ENCODE assay signal across 8 cellular contexts in genomic region chr1:19113362-19114092, GRCh38.
DNase-seq lines count a peak whose midpoint lies in the region; ATAC-seq and TF ChIP-seq lines count a peak whose summit lies in the region.

No MANE protein-coding gene starts in this region.

- H3K27me3 Mint-ChIP-seq in Caco-2 (ENCODE audit: insufficient read depth, unreplicated experiment) (no peaks in the 10 kb centered on the region), nephron progenitor cell (ENCODE audit: low read depth, poor library complexity) (no peaks in the 10 kb centered on the region)
- no peaks in the 10 kb centered on the region for H3K27me3 Mint-ChIP-seq in central memory CD8-positive, alpha-beta T cell

- peak; percentile 54 for ATAC-seq in central memory CD8-positive, alpha-beta T cell (replicated peaks; ENCODE audit: extremely low read depth, poor library complexity, severe bottlenecking)

- no peak overlapping the region for H2BK120ac ChIP-seq in neuronal stem cell (ENCODE audit: low read depth, low read length)

- no peak overlapping the region for H2BK12ac ChIP-seq in neuronal stem cell (ENCODE audit: low read length)

- H3K36me3 Mint-ChIP-seq in Caco-2 (ENCODE audit: insufficient read depth, unreplicated experiment) (peaks cover 85% of the 10 kb centered on the region), nephron progenitor cell (ENCODE audit: low read depth) (peaks cover 67% of the 10 kb centered on the region)
- peaks cover 71% of the 10 kb centered on the region for H3K36me3 Mint-ChIP-seq in central memory CD8-positive, alpha-beta T cell (ENCODE audit: insufficient read depth)

- H3K9ac ChIP-seq in neuronal stem cell (ENCODE audit: low read depth, low read length, poor library complexity) = no peak overlapping the region

- no peak overlapping the region for H3K23ac ChIP-seq in neuronal stem cell (ENCODE audit: low read depth, low read length, poor library complexity)

- no peaks in the 10 kb centered on the region for H3K79me1 ChIP-seq in neuronal stem cell (ENCODE audit: low read depth, low read length)

- intact Hi-C loops in Caco-2 (cut with micrococcal nuclease; ENCODE audit: unreplicated experiment) = no loop called here

- CTCF ChIA-PET in Caco-2 (lab: Charles Lee) = interaction anchor here (0.5 to 1.5 kb wide), 6 partner anchors 12 to 229 kb away, joined by 3 to 4 read pairs (median 3); partner anchors contain the start of genes EMC1 and MRTO4
- CTCF ChIA-PET in HEK293 (lab: Yijun Ruan, JAX) = interaction anchor here (0.6 to 3.2 kb wide), 18 partner anchors 9 to 232 kb away, joined by 3 to 27 read pairs (median 4); no protein-coding TSS in a partner anchor

- H3K4me1 Mint-ChIP-seq in Caco-2 (ENCODE audit: low read depth, unreplicated experiment) (no peaks in the 10 kb centered on the region), nephron progenitor cell (no peaks in the 10 kb centered on the region)
- H3K4me1 Mint-ChIP-seq in central memory CD8-positive, alpha-beta T cell = no peaks in the 10 kb centered on the region

- H3K36me3 ChIP-seq in Caco-2 (ENCODE audit: control insufficient read depth, insufficient read depth, low read length) (peaks cover 2% of the 10 kb centered on the region; the same call in 1 of the 2 replicates), HEK293 (ENCODE audit: control insufficient read depth in 2 of 2, insufficient read depth in 1 of 2, low read length in 2 of 2) (peaks cover 50 to 99% of the 10 kb centered on the region in 2 experiments), neuronal stem cell (replicated peaks in 1 of 2; ENCODE audit: control insufficient read depth in 2 of 2, insufficient read depth in 2 of 2, low read length in 2 of 2) (peaks cover 78 to 100% of the 10 kb centered on the region in 2 donors)

- peak; percentile 26 to 68 for TF ChIP-seq CTCF in Caco-2 (IDR thresholded peaks at IDR 0.05; ENCODE audit: insufficient read depth in 1 of 2, low read depth in 1 of 2, low read length in 1 of 2, severe bottlenecking in 1 of 2, unreplicated experiment in 1 of 2)
- peak; percentile 44; the same call in 1 of the 2 replicates for TF ChIP-seq CTCF in HEK293 (tag by site-specific recombination; IDR thresholded peaks at IDR 0.05)
- TF ChIP-seq CTCF in nephron progenitor cell (IDR thresholded peaks at IDR 0.05) = peak; percentile 56

- H3K27ac Mint-ChIP-seq in Caco-2 (ENCODE audit: unreplicated experiment) (no peak overlapping the region), nephron progenitor cell (no peak overlapping the region)
- no peak overlapping the region for H3K27ac Mint-ChIP-seq in central memory CD8-positive, alpha-beta T cell (ENCODE audit: low read depth)

- H4K8ac ChIP-seq in neuronal stem cell (ENCODE audit: low read depth, low read length) = no peak overlapping the region

- H3K14ac ChIP-seq in neuronal stem cell (ENCODE audit: low read length) = no peak overlapping the region

- no peak overlapping the region for H2AK5ac ChIP-seq in neuronal stem cell (ENCODE audit: low read depth, low read length)

- H3K4me3 ChIP-seq in Caco-2 (ENCODE audit: low read depth, low read length) (no peak overlapping the region), HEK293 (ENCODE audit: low read depth, low read length) (no peak overlapping the region), neuronal stem cell (ENCODE audit: low read length in 2 of 2) (no peak overlapping the region)

- H2BK15ac ChIP-seq in neuronal stem cell (ENCODE audit: low read length) = no peak overlapping the region

- H3K4me2 ChIP-seq in neuronal stem cell (ENCODE audit: insufficient read depth, low read length, poor library complexity, severe bottlenecking) = no peak overlapping the region

- H2BK5ac ChIP-seq in neuronal stem cell (ENCODE audit: low read length) = no peak overlapping the region

- no peak overlapping the region for H3K18ac ChIP-seq in neuronal stem cell (ENCODE audit: low read length)

- H3K4me3 Mint-ChIP-seq in Caco-2 (ENCODE audit: unreplicated experiment) = no peak overlapping the region
- no peak overlapping the region for H3K4me3 Mint-ChIP-seq in central memory CD8-positive, alpha-beta T cell
- no peak overlapping the region for H3K4me3 Mint-ChIP-seq in nephron progenitor cell

- H2AFZ ChIP-seq in neuronal stem cell (ENCODE audit: low read length) = no peak overlapping the region

- H3K9me3 Mint-ChIP-seq in Caco-2 (ENCODE audit: unreplicated experiment) = no peaks in the 10 kb centered on the region
- H3K9me3 Mint-ChIP-seq in central memory CD8-positive, alpha-beta T cell = no peaks in the 10 kb centered on the region
- no peaks in the 10 kb centered on the region for H3K9me3 Mint-ChIP-seq in nephron progenitor cell

- H3K4me1 ChIP-seq in Caco-2 (no peaks in the 10 kb centered on the region), HEK293 (ENCODE audit: control insufficient read depth, insufficient read depth, low read length) (no peaks in the 10 kb centered on the region), neuronal stem cell (ENCODE audit: control insufficient read depth in 2 of 2, insufficient read depth in 1 of 2, low read depth in 1 of 2, low read length in 2 of 2) (no peaks in the 10 kb centered on the region)

- no TSS peak for BruUV-seq in Caco-2 (replicated peaks; lab: Mats Ljungman, UMichigan)

- H4K91ac ChIP-seq in neuronal stem cell (ENCODE audit: low read depth, low read length, poor library complexity) = no peak overlapping the region

- no peak overlapping the region for H3K4ac ChIP-seq in neuronal stem cell (ENCODE audit: low read length)

- peak; percentile 58 to 63 for DNase-seq in Caco-2
- peak; percentile 47 for DNase-seq in SW480 (ENCODE audit: low spot score)
- DNase-seq in central memory CD8-positive, alpha-beta T cell (ENCODE audit: low spot score in 2 of 2) = peak in 1 of 2 donors; percentile 12
- DNase-seq in nephron progenitor cell = peak; percentile 45
- DNase-seq in neuronal stem cell (ENCODE audit: low spot score) = no peak
- DNase-seq in NCI-H446 treated with DMSO at 0.1 percent for 48 hours (lab: John Stamatoyannopoulos, UW) = no peak
- no peak for DNase-seq in NCI-H510A (lab: John Stamatoyannopoulos, UW)

- POLR2A ChIA-PET in Caco-2 (lab: Charles Lee) (no interaction called here), HEK293 (lab: Yijun Ruan, JAX) (interaction anchor here (1.0 kb wide), 1 partner anchor 211 kb away, joined by 3 read pairs; the partner anchor contains the start of gene ALDH4A1)

- no CpG with 5 or more reads among the region's 8 CpGs for WGBS in neuronal stem cell (ENCODE audit: extremely low coverage in 2 of 2, insufficient read length in 2 of 2, insufficient replicate concordance in 1 of 2), 2 donors

- H3K27me3 ChIP-seq in Caco-2 (replicated peaks; ENCODE audit: control insufficient read depth, insufficient read depth, low read length) (no peaks in the 10 kb centered on the region), neuronal stem cell (ENCODE audit: control insufficient read depth in 3 of 3, insufficient read depth in 3 of 3, low read depth in 1 of 3, low read length in 3 of 3) (no peaks in the 10 kb centered on the region)

- H3K27ac ChIP-seq in HEK293 (ENCODE audit: extremely low read depth, low read depth, low read length) = no peak overlapping the region
- no peak overlapping the region for H3K27ac ChIP-seq in neuronal stem cell (replicated peaks; ENCODE audit: low read length)

- H3K9me3 ChIP-seq in Caco-2 = no peaks in the 10 kb centered on the region
- no peaks in the 10 kb centered on the region for H3K9me3 ChIP-seq in HEK293 (ENCODE audit: control insufficient read depth, insufficient read depth, low read depth, low read length)
- no peaks in the 10 kb centered on the region for H3K9me3 ChIP-seq in neuronal stem cell (replicated peaks in 1 of 2; ENCODE audit: control insufficient read depth in 2 of 2, insufficient read depth in 1 of 2, low read depth in 1 of 2, low read length in 2 of 2)

TF ChIP-seq in HEK293, 187 proteins besides CTCF, POLR2A, EP300 and RAD21 (continues in another document):
- TF ChIP-seq ZNF639 (tag by site-specific recombination; IDR thresholded peaks at IDR 0.05) (no peak), ZNF248 (tag by site-specific recombination; IDR thresholded peaks at IDR 0.05) (no peak), KLF1 (tag by site-specific recombination; IDR thresholded peaks at IDR 0.05) (no peak), ZFP41 (tag by site-specific recombination; IDR thresholded peaks at IDR 0.05; ENCODE audit: borderline replicate concordance) (no peak), OSR2 (tag by site-specific recombination; IDR thresholded peaks at IDR 0.05) (no peak), ZNF843 (tag by site-specific recombination; IDR thresholded peaks at IDR 0.05) (no peak), RBAK (tag by site-specific recombination; IDR thresholded peaks at IDR 0.05) (no peak), ZNF654 (tag by site-specific recombination; IDR thresholded peaks at IDR 0.05; ENCODE audit: low read depth) (peak; percentile 9; the same call in 1 of the 2 replicates), ZNF768 (tag by site-specific recombination; IDR thresholded peaks at IDR 0.05) (no peak), ZSCAN16 (tag by site-specific recombination; IDR thresholded peaks at IDR 0.05) (no peak), ZNF18 (tag by site-specific recombination; IDR thresholded peaks at IDR 0.05) (no peak), ZNF341 (tag by site-specific recombination; IDR thresholded peaks at IDR 0.05; ENCODE audit: low read depth) (no peak), TRIM28 (IDR thresholded peaks at IDR 0.05; ENCODE audit: borderline replicate concordance, low read length) (no peak), KLF16 (tag by site-specific recombination; IDR thresholded peaks at IDR 0.05) (no peak)

Comparison
In these comparisons a context has a peak if more than half of its experiments do, and no peak if none do; other contexts are left out.
1. DNase-seq: peak in Caco-2 (2 of 2), SW480 (single experiment) and nephron progenitor cell (single experiment); none in neuronal stem cell (single experiment), NCI-H446 treated with DMSO at 0.1 percent for 48 hours (single experiment) and NCI-H510A (single experiment).
2. Peak in every context shown above with its lines, with median percentiles within 50 percentile points of each other: CTCF ChIP-seq.